Comparison of ENCODE assay signal across 8 cellular contexts in the genomic region with DNA sequence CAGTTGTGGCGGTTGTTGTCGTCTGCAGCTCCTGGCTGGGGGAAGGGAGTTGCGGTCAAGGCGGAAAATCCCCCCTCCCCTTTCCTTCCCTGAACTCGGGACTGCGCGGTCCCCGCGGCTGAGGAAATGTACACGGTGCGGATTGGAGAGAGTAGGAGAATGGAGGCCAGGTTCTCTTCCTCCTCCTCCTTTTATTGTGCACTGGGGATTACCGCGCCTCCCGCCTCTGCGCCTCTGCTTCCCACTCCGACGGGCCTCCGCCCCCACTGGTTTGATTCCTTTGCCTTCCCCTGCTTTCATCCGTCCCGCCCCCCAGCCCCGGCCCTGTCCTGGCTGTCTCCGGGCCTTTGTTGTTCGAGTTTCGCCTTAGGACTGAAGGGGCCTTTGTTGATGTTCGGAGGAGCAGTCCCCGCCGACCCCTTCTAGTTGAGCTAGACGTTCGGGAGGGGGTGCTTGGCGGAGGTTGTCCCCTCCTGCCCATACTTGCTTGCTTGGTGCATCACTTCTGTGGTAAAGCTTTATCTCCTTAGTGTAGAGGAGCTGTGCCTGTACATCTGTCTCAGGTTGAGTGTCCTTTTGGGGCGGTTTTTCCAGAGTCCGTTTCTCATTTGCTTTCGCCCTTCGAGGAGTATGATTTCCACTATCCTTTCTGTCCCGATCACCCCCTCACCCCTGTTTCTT. TPM values are rescaled to one million over a fixed set of nuclear protein-coding genes. Genes with fewer than 3 reads are reported as not detected.
A peak's percentile ranks its signal among the peaks of the same experiment; 100 is the strongest.
DNase-seq lines count a peak whose midpoint lies in the region; ATAC-seq, FAIRE-seq and TF ChIP-seq lines count a peak whose summit lies in the region.

No MANE protein-coding gene starts in this region.

- H3K4me3 ChIP-seq in upper lobe of right lung: peak overlapping the region; percentile 98

- no peaks in the 10 kb centered on the region for H3K27me3 ChIP-seq in upper lobe of right lung

- peak overlapping the region; percentile 97 for H3K27ac Mint-ChIP-seq in activated naive CD4-positive, alpha-beta T cell treated with anti-CD3 and anti-CD28 coated beads, Interleukin-2, amount 10 ng/mL, durations not matched to agents 7 days and 5 days
- H3K27ac Mint-ChIP-seq in osteocyte (ENCODE audit: unreplicated experiment): peak overlapping the region; percentile 98

- peak; percentile 33 for DNase-seq in NCI-H2107 treated with DMSO at 0.1 percent for 48 hours (lab: John Stamatoyannopoulos, UW; ENCODE audit: unreplicated experiment)
- no peak for DNase-seq in NCI-H2107 (lab: John Stamatoyannopoulos, UW)
- peak; percentile 35 for DNase-seq in RCC 7860 (ENCODE audit: low spot score)
- DNase-seq in activated naive CD4-positive, alpha-beta T cell treated with anti-CD3 and anti-CD28 coated beads, Interleukin-2, amount 10 ng/mL, durations not matched to agents 7 days and 5 days: peak; percentile 68
- DNase-seq in Right ventricle myocardium inferior (ENCODE audit: missing footprints): peak; percentile 75
- peak; percentile 68 for DNase-seq in osteocyte (ENCODE audit: extremely low spot score, unreplicated experiment)
- peak; percentile 77 for DNase-seq in upper lobe of right lung

- H3K4me1 Mint-ChIP-seq in activated naive CD4-positive, alpha-beta T cell treated with anti-CD3 and anti-CD28 coated beads, Interleukin-2, amount 10 ng/mL, durations not matched to agents 7 days and 5 days: peaks cover 52% of the 10 kb centered on the region
- H3K4me1 Mint-ChIP-seq in osteocyte (ENCODE audit: unreplicated experiment): peaks cover 44% of the 10 kb centered on the region

- no peak for FAIRE-seq in RCC 7860 (lab: Jason Lieb, UNC)

- H3K9me3 ChIP-seq in upper lobe of right lung: no peaks in the 10 kb centered on the region

- H3K27ac ChIP-seq in upper lobe of right lung: peak overlapping the region; percentile 89

- ATAC-seq in HG03025 (IDR thresholded peaks at IDR 0.05; ENCODE audit: low FRiP score, unreplicated experiment) (peak; percentile 2), Right ventricle myocardium inferior (peak; percentile 8), upper lobe of right lung (peak; percentile 29)

- H3K27me3 Mint-ChIP-seq in activated naive CD4-positive, alpha-beta T cell treated with anti-CD3 and anti-CD28 coated beads, Interleukin-2, amount 10 ng/mL, durations not matched to agents 7 days and 5 days: peaks cover 8% of the 10 kb centered on the region
- H3K27me3 Mint-ChIP-seq in osteocyte (ENCODE audit: unreplicated experiment): no peaks in the 10 kb centered on the region

- intact Hi-C loops in Right ventricle myocardium inferior (cut with DNase I): loop anchor here (5.0 to 10.0 kb wide), 3 partner anchors 46 to 549 kb away; partner anchors contain the start of gene AKIRIN2
- intact Hi-C loops in upper lobe of right lung (cut with DNase I): no loop called here

- CTCF ChIA-PET in activated naive CD4-positive, alpha-beta T cell treated with anti-CD3 and anti-CD28 coated beads, Interleukin-2, amount 10 ng/mL, durations not matched to agents 7 days and 5 days (lab: Charles Lee): interaction anchor here (2.1 kb wide), 1 partner anchor 16 kb away, joined by 9 read pairs; no protein-coding TSS in a partner anchor

- H3K9me3 Mint-ChIP-seq in activated naive CD4-positive, alpha-beta T cell treated with anti-CD3 and anti-CD28 coated beads, Interleukin-2, amount 10 ng/mL, durations not matched to agents 7 days and 5 days: no peaks in the 10 kb centered on the region
- H3K9me3 Mint-ChIP-seq in osteocyte (ENCODE audit: unreplicated experiment): no peaks in the 10 kb centered on the region

- H3K36me3 ChIP-seq in upper lobe of right lung: no peaks in the 10 kb centered on the region

- peaks cover 18% of the 10 kb centered on the region for H3K36me3 Mint-ChIP-seq in activated naive CD4-positive, alpha-beta T cell treated with anti-CD3 and anti-CD28 coated beads, Interleukin-2, amount 10 ng/mL, durations not matched to agents 7 days and 5 days
- H3K36me3 Mint-ChIP-seq in osteocyte (ENCODE audit: unreplicated experiment): peaks cover 2% of the 10 kb centered on the region

- peaks cover 42% of the 10 kb centered on the region for H3K4me1 ChIP-seq in upper lobe of right lung

- H3K4me3 Mint-ChIP-seq in activated naive CD4-positive, alpha-beta T cell treated with anti-CD3 and anti-CD28 coated beads, Interleukin-2, amount 10 ng/mL, durations not matched to agents 7 days and 5 days: peak overlapping the region; percentile 84
- H3K4me3 Mint-ChIP-seq in osteocyte (ENCODE audit: unreplicated experiment): peak overlapping the region; percentile 93

- TF ChIP-seq CTCF in osteocyte (IDR thresholded peaks at IDR 0.05) (no peak), upper lobe of right lung (IDR thresholded peaks at IDR 0.05) (no peak)

RNA-seq across cellular contexts. Expression of gene ZNF292, which starts 0.7 kb away (rescaled TPM):
- total RNA-seq in Right ventricle myocardium inferior: 35.0 TPM
- total RNA-seq in osteocyte: 37.2 and 38.8 TPM in 2 replicates
- total RNA-seq in upper lobe of right lung: 34.0 TPM
